ENCODE assay signal across 16 cellular contexts in genomic region chr11:123233978-123234340, GRCh38. TPM values are rescaled to one million over a fixed set of nuclear protein-coding genes. Genes with fewer than 3 reads are reported as not detected.
A peak's percentile ranks its signal among the peaks of the same experiment; 100 is the strongest.
DNase-seq lines count a peak whose midpoint lies in the region; ATAC-seq and TF ChIP-seq lines count a peak whose summit lies in the region.
"Had no signal": no experiment of that assay in that cellular context is flagged by ENCODE, and none has a peak within 500 bp of the region (broad histone marks: within the 10 kb centered on the region; RNA-seq: fewer than 3 reads in every experiment).

No MANE protein-coding gene starts in this region.

- peaks cover 12% of the 10 kb centered on the region for H3K36me3 Mint-ChIP-seq in activated CD4-positive, alpha-beta memory T cell treated with anti-CD3 and anti-CD28 coated beads, Interleukin-2, amount 10 ng/mL, durations not matched to agents 7 days and 5 days (ENCODE audit: low read depth)
- H3K36me3 Mint-ChIP-seq in activated CD4-positive, alpha-beta memory T cell treated with anti-CD3 and anti-CD28 coated beads for 36 hours = no peaks in the 10 kb centered on the region
- H3K36me3 Mint-ChIP-seq in central memory CD8-positive, alpha-beta T cell (ENCODE audit: insufficient read depth) = no peaks in the 10 kb centered on the region
- no peaks in the 10 kb centered on the region for H3K36me3 Mint-ChIP-seq in stimulated activated naive B cell treated with anti-CD40 and anti-IgM and Interleukin-4, amounts not matched to agents 10 μg/mL and 1 μg/mL and 100 μg/mL, for 72 hours

- no peak for ATAC-seq in central memory CD8-positive, alpha-beta T cell (replicated peaks; ENCODE audit: extremely low read depth, poor library complexity, severe bottlenecking)
- ATAC-seq in stimulated activated naive B cell treated with anti-CD40 and anti-IgM and Interleukin-4, amounts not matched to agents 10 μg/mL and 1 μg/mL and 100 μg/mL, for 72 hours (replicated peaks) = no peak
- ATAC-seq: HCT116 had no signal

- H3K9ac ChIP-seq in neural cell (ENCODE audit: low read length) = peak overlapping the region; percentile 13

- no peaks in the 10 kb centered on the region for H3F3A ChIP-seq in neural cell (ENCODE audit: insufficient read depth, low read length, poor library complexity, severe bottlenecking)

- no peaks in the 10 kb centered on the region for H3K27me3 ChIP-seq in neural cell (ENCODE audit: insufficient read depth, low read depth, low read length)
- H3K27me3 ChIP-seq: adrenal gland had no signal

- peak overlapping the region; percentile 47 for H3K4me2 ChIP-seq in neural cell (ENCODE audit: low read length)

- no peak for TF ChIP-seq CTCF in neural cell (IDR thresholded peaks at IDR 0.05; ENCODE audit: poor library complexity, severe bottlenecking)

- CTCF ChIA-PET in activated CD4-positive, alpha-beta memory T cell treated with anti-CD3 and anti-CD28 coated beads, Interleukin-2, amount 10 ng/mL, durations not matched to agents 7 days and 5 days (lab: Charles Lee) = interaction anchor here (0.7 to 4.0 kb wide), 7 partner anchors 12 to 211 kb away, joined by 3 to 17 read pairs (median 8); no protein-coding TSS in a partner anchor
- CTCF ChIA-PET in activated CD4-positive, alpha-beta memory T cell treated with anti-CD3 and anti-CD28 coated beads for 36 hours (lab: Charles Lee) = interaction anchor here (0.8 to 2.2 kb wide), 4 partner anchors 13 to 122 kb away, joined by 5 to 15 read pairs (median 8); no protein-coding TSS in a partner anchor

- no peaks in the 10 kb centered on the region for H3K36me3 ChIP-seq in neural cell (ENCODE audit: insufficient read depth, low read length)
- H3K36me3 ChIP-seq: adrenal gland had no signal

- peak overlapping the region; percentile 47 for H3K4me3 ChIP-seq in neural cell (ENCODE audit: low read length)
- H3K4me3 ChIP-seq: adrenal gland had no signal

- no peak overlapping the region for H2AFZ ChIP-seq in neural cell (ENCODE audit: low read depth, low read length)

- no peaks in the 10 kb centered on the region for H3K9me3 Mint-ChIP-seq in activated CD4-positive, alpha-beta memory T cell treated with anti-CD3 and anti-CD28 coated beads, Interleukin-2, amount 10 ng/mL, durations not matched to agents 7 days and 5 days
- H3K9me3 Mint-ChIP-seq in activated CD4-positive, alpha-beta memory T cell treated with anti-CD3 and anti-CD28 coated beads for 36 hours = no peaks in the 10 kb centered on the region
- no peaks in the 10 kb centered on the region for H3K9me3 Mint-ChIP-seq in central memory CD8-positive, alpha-beta T cell
- H3K9me3 Mint-ChIP-seq in stimulated activated naive B cell treated with anti-CD40 and anti-IgM and Interleukin-4, amounts not matched to agents 10 μg/mL and 1 μg/mL and 100 μg/mL, for 72 hours = no peaks in the 10 kb centered on the region

- H4K20me1 ChIP-seq in neural cell (ENCODE audit: insufficient read depth) = no peaks in the 10 kb centered on the region

- H3K79me2 ChIP-seq in neural cell (replicated peaks; ENCODE audit: insufficient read depth, low read length) = no peaks in the 10 kb centered on the region

- H3K9me2 ChIP-seq in neural cell (ENCODE audit: insufficient read depth, low read length) = no peaks in the 10 kb centered on the region

- no peak for TF ChIP-seq EP300 in neural cell (conservative IDR thresholded peaks at IDR 0.05; ENCODE audit: poor library complexity, severe bottlenecking)

- peaks cover 11% of the 10 kb centered on the region for H3K27me3 Mint-ChIP-seq in activated CD4-positive, alpha-beta memory T cell treated with anti-CD3 and anti-CD28 coated beads, Interleukin-2, amount 10 ng/mL, durations not matched to agents 7 days and 5 days
- H3K27me3 Mint-ChIP-seq in activated CD4-positive, alpha-beta memory T cell treated with anti-CD3 and anti-CD28 coated beads for 36 hours = no peaks in the 10 kb centered on the region
- no peaks in the 10 kb centered on the region for H3K27me3 Mint-ChIP-seq in central memory CD8-positive, alpha-beta T cell
- H3K27me3 Mint-ChIP-seq in stimulated activated naive B cell treated with anti-CD40 and anti-IgM and Interleukin-4, amounts not matched to agents 10 μg/mL and 1 μg/mL and 100 μg/mL, for 72 hours = peaks cover 6% of the 10 kb centered on the region in 2 donors

- H3K27ac Mint-ChIP-seq in activated CD4-positive, alpha-beta memory T cell treated with anti-CD3 and anti-CD28 coated beads, Interleukin-2, amount 10 ng/mL, durations not matched to agents 7 days and 5 days = peak overlapping the region; percentile 73
- no peak overlapping the region for H3K27ac Mint-ChIP-seq in activated CD4-positive, alpha-beta memory T cell treated with anti-CD3 and anti-CD28 coated beads for 36 hours
- peak overlapping the region; percentile 84 for H3K27ac Mint-ChIP-seq in central memory CD8-positive, alpha-beta T cell (ENCODE audit: low read depth)
- H3K27ac Mint-ChIP-seq in stimulated activated naive B cell treated with anti-CD40 and anti-IgM and Interleukin-4, amounts not matched to agents 10 μg/mL and 1 μg/mL and 100 μg/mL, for 72 hours = no peak overlapping the region

- no peak for TF ChIP-seq RAD21 in neural cell (conservative IDR thresholded peaks at IDR 0.05)

- H3K9me3 ChIP-seq in neural cell (ENCODE audit: low read length) = no peaks in the 10 kb centered on the region
- H3K9me3 ChIP-seq: adrenal gland had no signal

- H3K4me3 Mint-ChIP-seq in activated CD4-positive, alpha-beta memory T cell treated with anti-CD3 and anti-CD28 coated beads, Interleukin-2, amount 10 ng/mL, durations not matched to agents 7 days and 5 days = no peak overlapping the region
- H3K4me3 Mint-ChIP-seq in activated CD4-positive, alpha-beta memory T cell treated with anti-CD3 and anti-CD28 coated beads for 36 hours = no peak overlapping the region
- H3K4me3 Mint-ChIP-seq in central memory CD8-positive, alpha-beta T cell = peak overlapping the region; percentile 62
- no peak overlapping the region for H3K4me3 Mint-ChIP-seq in stimulated activated naive B cell treated with anti-CD40 and anti-IgM and Interleukin-4, amounts not matched to agents 10 μg/mL and 1 μg/mL and 100 μg/mL, for 72 hours

- POLR2A ChIA-PET in activated CD4-positive, alpha-beta memory T cell treated with anti-CD3 and anti-CD28 coated beads, Interleukin-2, amount 10 ng/mL, durations not matched to agents 7 days and 5 days (lab: Charles Lee) = interaction anchor here (0.9 to 1.5 kb wide), 5 partner anchors 151 to 882 kb away, joined by 3 to 8 read pairs (median 3); partner anchors contain the start of gene HSPA8
- POLR2A ChIA-PET in activated CD4-positive, alpha-beta memory T cell treated with anti-CD3 and anti-CD28 coated beads for 36 hours (lab: Charles Lee) = no interaction called here

- intact Hi-C loops in activated CD4-positive, alpha-beta memory T cell treated with anti-CD3 and anti-CD28 coated beads for 36 hours (cut with micrococcal nuclease) = no loop called here

- peaks cover 35% of the 10 kb centered on the region for H3K4me1 Mint-ChIP-seq in activated CD4-positive, alpha-beta memory T cell treated with anti-CD3 and anti-CD28 coated beads, Interleukin-2, amount 10 ng/mL, durations not matched to agents 7 days and 5 days
- peaks cover 15% of the 10 kb centered on the region for H3K4me1 Mint-ChIP-seq in activated CD4-positive, alpha-beta memory T cell treated with anti-CD3 and anti-CD28 coated beads for 36 hours (ENCODE audit: low read depth)
- H3K4me1 Mint-ChIP-seq in central memory CD8-positive, alpha-beta T cell = peaks cover 13% of the 10 kb centered on the region
- H3K4me1 Mint-ChIP-seq in stimulated activated naive B cell treated with anti-CD40 and anti-IgM and Interleukin-4, amounts not matched to agents 10 μg/mL and 1 μg/mL and 100 μg/mL, for 72 hours = peaks cover 6 to 11% of the 10 kb centered on the region in 2 donors

- DNase-seq in activated CD4-positive, alpha-beta memory T cell treated with anti-CD3 and anti-CD28 coated beads, Interleukin-2, amount 10 ng/mL, durations not matched to agents 7 days and 5 days = no peak
- no peak for DNase-seq in activated CD4-positive, alpha-beta memory T cell treated with anti-CD3 and anti-CD28 coated beads for 36 hours
- DNase-seq in MV-4-11 (lab: John Stamatoyannopoulos, UW) = peak; percentile 65
- DNase-seq in central memory CD8-positive, alpha-beta T cell (ENCODE audit: low spot score in 2 of 2) = no peak
- no peak for DNase-seq in stimulated activated naive B cell treated with anti-CD40 and anti-IgM and Interleukin-4, amounts not matched to agents 10 μg/mL and 1 μg/mL and 100 μg/mL, for 72 hours
- DNase-seq in DMS114 treated with DMSO at 0.1 percent for 48 hours (lab: John Stamatoyannopoulos, UW; ENCODE audit: unreplicated experiment) = no peak
- DNase-seq in NCI-H1417 treated with DMSO at 0.1 percent for 48 hours (lab: John Stamatoyannopoulos, UW) = no peak
- DNase-seq: activated CD4-positive, CD25-positive, alpha-beta regulatory T cell treated with anti-CD3 and anti-CD28 coated beads, Interleukin-2, amount 50 U/mL, for 72 hours; activated T-cell treated with anti-CD3 and anti-CD28 coated beads for 4 hours; adrenal gland; NCI-H1694 treated with DMSO at 0.1 percent for 48 hours; NCI-H345; SHP77 treated with DMSO at 0.1 percent for 48 hours had no signal

- H3K27ac ChIP-seq in neural cell (ENCODE audit: low read length) = peak overlapping the region; percentile 56
- H3K27ac ChIP-seq: adrenal gland had no signal

TF ChIP-seq in neural cell, 6 proteins besides CTCF, POLR2A, EP300 and RAD21 (continues in another document):
- no peak for TF ChIP-seq MXI1 (conservative IDR thresholded peaks at IDR 0.05; ENCODE audit: poor library complexity, severe bottlenecking)

RNA-seq across cellular contexts. Expression of gene CLMP, which starts 38.9 kb away (rescaled TPM):
- total RNA-seq in activated CD4-positive, alpha-beta memory T cell treated with anti-CD3 and anti-CD28 coated beads, Interleukin-2, amount 10 ng/mL, durations not matched to agents 7 days and 5 days = under 1 TPM; 0.75 to 0.81 TPM
- total RNA-seq in activated CD4-positive, alpha-beta memory T cell treated with anti-CD3 and anti-CD28 coated beads for 36 hours = under 1 TPM; 0.31 to 0.44 TPM
- 0.14 TPM in 1 of 2 replicates, not detected in the other for polyA plus RNA-seq in neural cell
- 0.35 TPM in 1 of 2 replicates, not detected in the other for polyA minus RNA-seq in neural cell
- total RNA-seq: HT-29 had no signal

Comparison
In these comparisons a context has a peak if more than half of its experiments do, and no peak if none do; other contexts are left out.
1. H3K27ac Mint-ChIP-seq: peak in activated CD4-positive, alpha-beta memory T cell treated with anti-CD3 and anti-CD28 coated beads, Interleukin-2, amount 10 ng/mL, durations not matched to agents 7 days and 5 days (single experiment) and central memory CD8-positive, alpha-beta T cell (single experiment); none in activated CD4-positive, alpha-beta memory T cell treated with anti-CD3 and anti-CD28 coated beads for 36 hours (single experiment) and stimulated activated naive B cell treated with anti-CD40 and anti-IgM and Interleukin-4, amounts not matched to agents 10 μg/mL and 1 μg/mL and 100 μg/mL, for 72 hours (single experiment).